Comparison of ENCODE assay signal across 20 cellular contexts in the genomic region with DNA sequence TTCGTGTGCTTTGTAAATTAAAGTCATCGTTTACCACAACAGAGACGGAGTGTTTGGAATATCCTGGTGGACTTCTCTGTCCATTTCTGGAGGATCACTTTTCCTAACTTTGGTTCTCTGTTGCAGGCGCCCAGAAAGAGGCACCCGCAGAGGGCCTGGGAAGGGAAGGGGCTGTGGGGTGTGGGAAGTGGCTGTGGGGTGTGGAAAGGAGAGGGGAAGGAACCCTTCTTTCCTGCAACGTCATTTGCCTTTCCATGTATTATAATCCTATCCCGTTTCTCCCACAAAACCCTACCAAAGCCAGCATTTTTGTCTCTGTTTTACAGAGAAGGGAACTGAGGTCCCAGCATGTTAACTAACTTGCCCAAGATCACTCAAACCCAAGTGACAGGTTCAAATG.
DNase-seq lines count a peak whose midpoint lies in the region; ATAC-seq and TF ChIP-seq lines count a peak whose summit lies in the region.
"Had no signal": no experiment of that assay in that cellular context is flagged by ENCODE, and none has a peak within 500 bp of the region (broad histone marks: within the 10 kb centered on the region; RNA-seq: fewer than 3 reads in every experiment).

No MANE protein-coding gene starts in this region.

- no peaks in the 10 kb centered on the region for H3K4me1 Mint-ChIP-seq in natural killer cell treated with Interleukin-12 subunit alpha and Interleukin-12 subunit beta and Interleukin-15 and Interleukin-18, amount 100 ng/mL, for 72 hours (ENCODE audit: low read depth in 2 of 2)
- H3K4me1 Mint-ChIP-seq in natural killer cell: no peaks in the 10 kb centered on the region
- no peaks in the 10 kb centered on the region for H3K4me1 Mint-ChIP-seq in activated CD4-positive, alpha-beta memory T cell treated with anti-CD3 and anti-CD28 coated beads for 36 hours (ENCODE audit: low read depth)
- H3K4me1 Mint-ChIP-seq: activated CD8-positive, alpha-beta memory T cell treated with anti-CD3 and anti-CD28 coated beads, Interleukin-2, amount 10 ng/mL, durations not matched to agents 7 days and 5 days; stimulated activated naive CD8-positive, alpha-beta T cell treated with anti-CD3 and anti-CD28 coated beads, Interleukin-15, amount 100 ng/mL, for 72 hours; T-helper 17 cell had no signal

- H3K27ac ChIP-seq in right atrium auricular region (peak overlapping the region; percentile 11 to 33), rectal smooth muscle tissue (ENCODE audit: low read depth, low read length) (peak overlapping the region; percentile 89)

- no peaks in the 10 kb centered on the region for H3K9me3 Mint-ChIP-seq in natural killer cell treated with Interleukin-12 subunit alpha and Interleukin-12 subunit beta and Interleukin-15 and Interleukin-18, amount 100 ng/mL, for 72 hours
- H3K9me3 Mint-ChIP-seq in natural killer cell: no peaks in the 10 kb centered on the region
- no peaks in the 10 kb centered on the region for H3K9me3 Mint-ChIP-seq in activated CD4-positive, alpha-beta memory T cell treated with anti-CD3 and anti-CD28 coated beads for 36 hours
- H3K9me3 Mint-ChIP-seq: stimulated activated naive CD8-positive, alpha-beta T cell treated with anti-CD3 and anti-CD28 coated beads, Interleukin-15, amount 100 ng/mL, for 72 hours had no signal

- no peaks in the 10 kb centered on the region for H3K36me3 Mint-ChIP-seq in natural killer cell treated with Interleukin-12 subunit alpha and Interleukin-12 subunit beta and Interleukin-15 and Interleukin-18, amount 100 ng/mL, for 72 hours
- H3K36me3 Mint-ChIP-seq in natural killer cell: no peaks in the 10 kb centered on the region
- no peaks in the 10 kb centered on the region for H3K36me3 Mint-ChIP-seq in activated CD4-positive, alpha-beta memory T cell treated with anti-CD3 and anti-CD28 coated beads for 36 hours
- H3K36me3 Mint-ChIP-seq: activated CD8-positive, alpha-beta memory T cell treated with anti-CD3 and anti-CD28 coated beads, Interleukin-2, amount 10 ng/mL, durations not matched to agents 7 days and 5 days had no signal

- TF ChIP-seq CTCF in natural killer cell (IDR thresholded peaks at IDR 0.05) (no peak), right atrium auricular region (IDR thresholded peaks at IDR 0.05) (no peak)

- CTCF ChIA-PET in activated CD4-positive, alpha-beta memory T cell treated with anti-CD3 and anti-CD28 coated beads for 36 hours (lab: Charles Lee): no interaction called here

- H3K4me1 ChIP-seq in right atrium auricular region (peaks cover 0 to 42% of the 10 kb centered on the region in 2 donors), rectal smooth muscle tissue (ENCODE audit: control insufficient read depth, insufficient read depth, low read length) (peaks cover 38% of the 10 kb centered on the region)

- H3K9me3 ChIP-seq in right atrium auricular region: no peaks in the 10 kb centered on the region

- POLR2A ChIA-PET in activated CD4-positive, alpha-beta memory T cell treated with anti-CD3 and anti-CD28 coated beads for 36 hours (lab: Charles Lee): no interaction called here

- intact Hi-C loops in natural killer cell (cut with micrococcal nuclease): no loop called here
- intact Hi-C loops in activated CD4-positive, alpha-beta memory T cell treated with anti-CD3 and anti-CD28 coated beads for 36 hours (cut with micrococcal nuclease): no loop called here

- no peak overlapping the region for H3K9ac ChIP-seq in rectal smooth muscle tissue (ENCODE audit: low read length)

- ATAC-seq in natural killer cell treated with Interleukin-12 subunit alpha and Interleukin-12 subunit beta and Interleukin-15 and Interleukin-18, amount 100 ng/mL, for 72 hours: no peak
- ATAC-seq in natural killer cell: no peak
- ATAC-seq in GM19324 (IDR thresholded peaks at IDR 0.05; ENCODE audit: low FRiP score, unreplicated experiment): no peak
- ATAC-seq: activated CD8-positive, alpha-beta memory T cell treated with anti-CD3 and anti-CD28 coated beads, Interleukin-2, amount 10 ng/mL, durations not matched to agents 7 days and 5 days; GM12878; T-helper 17 cell had no signal

- H3K27ac Mint-ChIP-seq in natural killer cell treated with Interleukin-12 subunit alpha and Interleukin-12 subunit beta and Interleukin-15 and Interleukin-18, amount 100 ng/mL, for 72 hours: no peak overlapping the region
- H3K27ac Mint-ChIP-seq in natural killer cell: no peak overlapping the region
- no peak overlapping the region for H3K27ac Mint-ChIP-seq in activated CD4-positive, alpha-beta memory T cell treated with anti-CD3 and anti-CD28 coated beads for 36 hours
- H3K27ac Mint-ChIP-seq: activated CD8-positive, alpha-beta memory T cell treated with anti-CD3 and anti-CD28 coated beads, Interleukin-2, amount 10 ng/mL, durations not matched to agents 7 days and 5 days; stimulated activated naive CD8-positive, alpha-beta T cell treated with anti-CD3 and anti-CD28 coated beads, Interleukin-15, amount 100 ng/mL, for 72 hours; T-helper 17 cell had no signal

- peak; percentile 18 for DNase-seq in natural killer cell treated with Interleukin-12 subunit alpha and Interleukin-12 subunit beta and Interleukin-15 and Interleukin-18, amount 100 ng/mL, for 72 hours (ENCODE audit: low spot score)
- no peak for DNase-seq in natural killer cell
- no peak for DNase-seq in right atrium auricular region (ENCODE audit: low spot score)
- DNase-seq in NCI-H2171 (lab: John Stamatoyannopoulos, UW): no peak
- no peak for DNase-seq in islet precursor cell
- no peak for DNase-seq in activated CD4-positive, alpha-beta memory T cell treated with anti-CD3 and anti-CD28 coated beads for 36 hours
- DNase-seq: activated CD4-positive, alpha-beta T cell treated with anti-CD3 and anti-CD28 coated beads for 4 hours; activated CD8-positive, alpha-beta memory T cell treated with anti-CD3 and anti-CD28 coated beads, Interleukin-2, amount 10 ng/mL, durations not matched to agents 7 days and 5 days; activated naive CD4-positive, alpha-beta T cell treated with anti-CD3 and anti-CD28 coated beads, Interleukin-2, amount 50 U/mL, for 16 hours; COR-L47; DMS79 treated with DMSO at 0.1 percent for 48 hours; effector CD4-positive, alpha-beta T cell; erythroblast; KG1; NCI-H187; stimulated activated naive CD8-positive, alpha-beta T cell treated with anti-CD3 and anti-CD28 coated beads, Interleukin-15, amount 100 ng/mL, for 72 hours; T-helper 17 cell had no signal

- H3K27me3 ChIP-seq in right atrium auricular region: no peaks in the 10 kb centered on the region
- H3K27me3 ChIP-seq in rectal smooth muscle tissue (ENCODE audit: control insufficient read depth, insufficient read depth, low read length): no peaks in the 10 kb centered on the region

- no peak overlapping the region for H3K4me3 Mint-ChIP-seq in natural killer cell treated with Interleukin-12 subunit alpha and Interleukin-12 subunit beta and Interleukin-15 and Interleukin-18, amount 100 ng/mL, for 72 hours
- H3K4me3 Mint-ChIP-seq in natural killer cell: no peak overlapping the region
- no peak overlapping the region for H3K4me3 Mint-ChIP-seq in activated CD4-positive, alpha-beta memory T cell treated with anti-CD3 and anti-CD28 coated beads for 36 hours
- H3K4me3 Mint-ChIP-seq: activated CD8-positive, alpha-beta memory T cell treated with anti-CD3 and anti-CD28 coated beads, Interleukin-2, amount 10 ng/mL, durations not matched to agents 7 days and 5 days; stimulated activated naive CD8-positive, alpha-beta T cell treated with anti-CD3 and anti-CD28 coated beads, Interleukin-15, amount 100 ng/mL, for 72 hours; T-helper 17 cell had no signal

- H3K4me3 ChIP-seq in right atrium auricular region (no peak overlapping the region), rectal smooth muscle tissue (ENCODE audit: low read length) (no peak overlapping the region)
- H3K4me3 ChIP-seq: GM12878 had no signal

- peaks cover 0 to 3% of the 10 kb centered on the region in 2 donors for H3K27me3 Mint-ChIP-seq in natural killer cell treated with Interleukin-12 subunit alpha and Interleukin-12 subunit beta and Interleukin-15 and Interleukin-18, amount 100 ng/mL, for 72 hours
- peaks cover 0 to 10% of the 10 kb centered on the region in 2 donors for H3K27me3 Mint-ChIP-seq in natural killer cell (ENCODE audit: low read depth in 2 of 2)
- no peaks in the 10 kb centered on the region for H3K27me3 Mint-ChIP-seq in activated CD4-positive, alpha-beta memory T cell treated with anti-CD3 and anti-CD28 coated beads for 36 hours
- H3K27me3 Mint-ChIP-seq: stimulated activated naive CD8-positive, alpha-beta T cell treated with anti-CD3 and anti-CD28 coated beads, Interleukin-15, amount 100 ng/mL, for 72 hours had no signal

- H3K36me3 ChIP-seq in right atrium auricular region (no peaks in the 10 kb centered on the region), rectal smooth muscle tissue (ENCODE audit: control insufficient read depth, insufficient read depth, low read length) (no peaks in the 10 kb centered on the region)
